Comparison of ENCODE assay signal across 8 cellular contexts in genomic region chr12:109477963-109478315, GRCh38. TPM values are rescaled to one million over a fixed set of nuclear protein-coding genes. Genes with fewer than 3 reads are reported as not detected.
DNase-seq lines count a peak whose midpoint lies in the region; ATAC-seq and TF ChIP-seq lines count a peak whose summit lies in the region.

No MANE protein-coding gene starts in this region.

- no peaks in the 10 kb centered on the region for H3K27me3 Mint-ChIP-seq in activated naive CD4-positive, alpha-beta T cell treated with anti-CD3 and anti-CD28 coated beads, Interleukin-2, amount 10 ng/mL, durations not matched to agents 7 days and 5 days

- ATAC-seq in body of pancreas (no peak), lung (ENCODE audit: insufficient read depth, low FRiP score) (no peak), HG03571 (IDR thresholded peaks at IDR 0.05; ENCODE audit: unreplicated experiment) (no peak)

- H3K27me3 ChIP-seq in body of pancreas (no peaks in the 10 kb centered on the region), lung (ENCODE audit: control insufficient read depth, insufficient read depth) (no peaks in the 10 kb centered on the region), transverse colon (no peaks in the 10 kb centered on the region)

- intact Hi-C loops in body of pancreas (cut with DNase I) = no loop called here
- intact Hi-C loops in transverse colon (cut with DNase I; ENCODE audit: low total_unique reads) = loop anchor here (5.0 kb wide), 1 partner anchor 51 kb away; no protein-coding TSS in a partner anchor

- H3K9me3 Mint-ChIP-seq in activated naive CD4-positive, alpha-beta T cell treated with anti-CD3 and anti-CD28 coated beads, Interleukin-2, amount 10 ng/mL, durations not matched to agents 7 days and 5 days = no peaks in the 10 kb centered on the region

- in situ Hi-C loops in transverse colon (cut with MboI; ENCODE audit: low pct_ligation_motif_present in 1 of 4, low pct_unique_long_range_greater_than_20kb in 1 of 4, low sequenced_read_pairs in 3 of 4) = no loop called here

- H3K4me1 ChIP-seq in body of pancreas (peaks cover 30% of the 10 kb centered on the region), lung (ENCODE audit: control insufficient read depth in 2 of 2, insufficient read depth in 2 of 2, low read length in 2 of 2) (peaks cover 10 to 28% of the 10 kb centered on the region in 2 donors), transverse colon (peaks cover 10 to 39% (median 28%) of the 10 kb centered on the region in 4 donors)

- no peak for DNase-seq in activated naive CD4-positive, alpha-beta T cell treated with anti-CD3 and anti-CD28 coated beads, Interleukin-2, amount 10 ng/mL, durations not matched to agents 7 days and 5 days
- no peak for DNase-seq in activated naive CD4-positive, alpha-beta T cell (lab: John Stamatoyannopoulos, UW)
- DNase-seq in body of pancreas (no peak), lung (ENCODE audit: low spot score) (no peak), transverse colon (no peak), HUDEP-2 (lab: John Stamatoyannopoulos, UW; ENCODE audit: unreplicated experiment in 76 of 76) (no peak), NCI-H748 (lab: John Stamatoyannopoulos, UW; ENCODE audit: unreplicated experiment) (no peak)

- H3K4me3 ChIP-seq in body of pancreas (peak overlapping the region; percentile 28 to 88), lung (peak overlapping the region; percentile 86), transverse colon (peak overlapping the region; percentile 60 to 88 (median 77))

- H3K27ac ChIP-seq in body of pancreas (peak overlapping the region; percentile 84 to 96 (median 92)), lung (ENCODE audit: low read depth in 1 of 2, low read length in 1 of 2) (peak overlapping the region; percentile 97), transverse colon (peak overlapping the region; percentile 88 to 96 (median 95))

- peak overlapping the region; percentile 86 for H3K4me3 Mint-ChIP-seq in activated naive CD4-positive, alpha-beta T cell treated with anti-CD3 and anti-CD28 coated beads, Interleukin-2, amount 10 ng/mL, durations not matched to agents 7 days and 5 days

- H3K36me3 ChIP-seq in body of pancreas (replicated peaks in 1 of 2; ENCODE audit: insufficient read depth in 1 of 2, low read depth in 2 of 2) (no peaks in the 10 kb centered on the region), lung (ENCODE audit: control insufficient read depth in 2 of 2, insufficient read depth in 2 of 2, low read length in 2 of 2) (peaks cover 0 to under 1% of the 10 kb centered on the region in 2 donors), transverse colon (peaks cover 0 to under 1% (median 0%) of the 10 kb centered on the region in 4 donors)

- CTCF ChIA-PET in activated naive CD4-positive, alpha-beta T cell treated with anti-CD3 and anti-CD28 coated beads, Interleukin-2, amount 10 ng/mL, durations not matched to agents 7 days and 5 days (lab: Charles Lee) = interaction anchor here (2.1 kb wide), 1 partner anchor 9 kb away, joined by 4 read pairs; no protein-coding TSS in a partner anchor

- peaks cover 6% of the 10 kb centered on the region for H3K36me3 Mint-ChIP-seq in activated naive CD4-positive, alpha-beta T cell treated with anti-CD3 and anti-CD28 coated beads, Interleukin-2, amount 10 ng/mL, durations not matched to agents 7 days and 5 days

- no peaks in the 10 kb centered on the region for H3K9me3 ChIP-seq in body of pancreas
- no peaks in the 10 kb centered on the region for H3K9me3 ChIP-seq in lung (ENCODE audit: control insufficient read depth in 2 of 2, insufficient read depth in 1 of 2, low read length in 1 of 2)
- H3K9me3 ChIP-seq in transverse colon = no peaks in the 10 kb centered on the region

- TF ChIP-seq CTCF in body of pancreas (IDR thresholded peaks at IDR 0.05) (no peak), lung (IDR thresholded peaks at IDR 0.05; ENCODE audit: control extremely low read depth, extremely low read depth) (no peak), transverse colon (IDR thresholded peaks at IDR 0.05) (no peak)

- H3K27ac Mint-ChIP-seq in activated naive CD4-positive, alpha-beta T cell treated with anti-CD3 and anti-CD28 coated beads, Interleukin-2, amount 10 ng/mL, durations not matched to agents 7 days and 5 days = peak overlapping the region; percentile 96

- peaks cover 41% of the 10 kb centered on the region for H3K4me1 Mint-ChIP-seq in activated naive CD4-positive, alpha-beta T cell treated with anti-CD3 and anti-CD28 coated beads, Interleukin-2, amount 10 ng/mL, durations not matched to agents 7 days and 5 days

- WGBS in body of pancreas, 2 donors = 1 to 3% methylated on average over 7 to 9 of the region's 9 CpGs
- 3 to 4% methylated on average over 9 of the region's 9 CpGs for WGBS in lung, 2 donors
- WGBS in transverse colon (ENCODE audit: low coverage in 1 of 2), 2 donors = 5% methylated on average over 3 to 9 of the region's 9 CpGs

- TF ChIP-seq EP300 in transverse colon (IDR thresholded peaks at IDR 0.05; ENCODE audit: low read depth) = no peak

- TF ChIP-seq POLR2A in body of pancreas (IDR thresholded peaks at IDR 0.05) (no peak), transverse colon (IDR thresholded peaks at IDR 0.05) (no peak)

RNA-seq across cellular contexts. Expression of gene UBE3B, which starts 0.5 kb away (rescaled TPM):
- 10 to 100 TPM; 18.9 to 33.9 TPM for total RNA-seq in body of pancreas
- total RNA-seq in lung = 10 to 100 TPM; 38.7 to 58.9 TPM
- 10 to 100 TPM in 1 of 2 donors, 1 to 10 TPM in 1; 10.0 to 15.0 TPM for polyA plus RNA-seq in lung
- 10 to 100 TPM; 34.4 to 73.0 (median 71.6) TPM for total RNA-seq in transverse colon

RNA-seq across cellular contexts. Expression of gene KCTD10, which starts 0.8 kb away (rescaled TPM):
- total RNA-seq in body of pancreas (10 to 100 TPM; 18.2 to 28.3 TPM), lung (10 to 100 TPM; 56.3 to 72.6 TPM), transverse colon (100 to 1,000 TPM in 1 of 4 donors, 10 to 100 TPM in 3; 67.2 to 126 (median 79.5) TPM)
- 10 to 100 TPM; 21.7 to 51.1 TPM for polyA plus RNA-seq in lung
